In the genomic region with DNA sequence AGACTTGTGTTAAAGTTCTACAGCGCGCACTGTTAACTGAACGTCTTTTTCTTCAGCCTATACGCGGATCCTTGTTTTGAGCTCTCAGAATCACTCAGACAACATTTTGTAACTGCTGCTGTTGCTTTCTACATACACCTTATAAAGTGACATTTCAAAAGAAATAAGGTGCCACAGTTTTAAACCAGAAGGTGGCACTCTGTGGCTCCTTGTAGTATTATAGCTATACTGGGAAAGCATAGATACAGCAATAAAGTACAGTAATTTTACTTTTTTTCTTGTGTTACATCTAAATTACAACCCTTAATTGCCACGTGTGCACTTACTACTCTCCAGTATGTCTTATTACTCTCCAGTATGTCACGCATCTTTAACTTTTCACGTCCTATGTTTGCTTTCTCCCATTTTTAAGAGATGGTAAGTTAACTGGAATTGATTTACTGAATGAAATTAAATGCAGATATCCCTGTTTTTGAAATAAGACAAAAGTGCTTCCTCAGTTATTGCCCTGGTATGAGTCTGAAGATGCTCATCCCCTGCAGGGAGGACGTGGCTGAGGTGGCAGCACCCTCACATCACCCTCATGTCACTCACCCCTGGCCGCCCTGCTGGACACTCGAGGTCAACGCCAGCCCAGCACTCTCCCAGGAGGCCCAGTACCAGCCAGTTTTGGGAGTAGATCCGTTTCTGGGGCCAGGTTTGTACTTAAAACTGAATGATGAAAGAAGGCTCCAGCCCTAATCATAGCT, we compare ENCODE assay signal across 1 cellular context.
TF ChIP-seq lines count a peak whose summit lies in the region.

No MANE protein-coding gene starts in this region.

TF ChIP-seq in K562, 482 proteins besides CTCF, POLR2A, EP300 and RAD21 (continued from another document and continues in another):
- TF ChIP-seq, protein P1, sequence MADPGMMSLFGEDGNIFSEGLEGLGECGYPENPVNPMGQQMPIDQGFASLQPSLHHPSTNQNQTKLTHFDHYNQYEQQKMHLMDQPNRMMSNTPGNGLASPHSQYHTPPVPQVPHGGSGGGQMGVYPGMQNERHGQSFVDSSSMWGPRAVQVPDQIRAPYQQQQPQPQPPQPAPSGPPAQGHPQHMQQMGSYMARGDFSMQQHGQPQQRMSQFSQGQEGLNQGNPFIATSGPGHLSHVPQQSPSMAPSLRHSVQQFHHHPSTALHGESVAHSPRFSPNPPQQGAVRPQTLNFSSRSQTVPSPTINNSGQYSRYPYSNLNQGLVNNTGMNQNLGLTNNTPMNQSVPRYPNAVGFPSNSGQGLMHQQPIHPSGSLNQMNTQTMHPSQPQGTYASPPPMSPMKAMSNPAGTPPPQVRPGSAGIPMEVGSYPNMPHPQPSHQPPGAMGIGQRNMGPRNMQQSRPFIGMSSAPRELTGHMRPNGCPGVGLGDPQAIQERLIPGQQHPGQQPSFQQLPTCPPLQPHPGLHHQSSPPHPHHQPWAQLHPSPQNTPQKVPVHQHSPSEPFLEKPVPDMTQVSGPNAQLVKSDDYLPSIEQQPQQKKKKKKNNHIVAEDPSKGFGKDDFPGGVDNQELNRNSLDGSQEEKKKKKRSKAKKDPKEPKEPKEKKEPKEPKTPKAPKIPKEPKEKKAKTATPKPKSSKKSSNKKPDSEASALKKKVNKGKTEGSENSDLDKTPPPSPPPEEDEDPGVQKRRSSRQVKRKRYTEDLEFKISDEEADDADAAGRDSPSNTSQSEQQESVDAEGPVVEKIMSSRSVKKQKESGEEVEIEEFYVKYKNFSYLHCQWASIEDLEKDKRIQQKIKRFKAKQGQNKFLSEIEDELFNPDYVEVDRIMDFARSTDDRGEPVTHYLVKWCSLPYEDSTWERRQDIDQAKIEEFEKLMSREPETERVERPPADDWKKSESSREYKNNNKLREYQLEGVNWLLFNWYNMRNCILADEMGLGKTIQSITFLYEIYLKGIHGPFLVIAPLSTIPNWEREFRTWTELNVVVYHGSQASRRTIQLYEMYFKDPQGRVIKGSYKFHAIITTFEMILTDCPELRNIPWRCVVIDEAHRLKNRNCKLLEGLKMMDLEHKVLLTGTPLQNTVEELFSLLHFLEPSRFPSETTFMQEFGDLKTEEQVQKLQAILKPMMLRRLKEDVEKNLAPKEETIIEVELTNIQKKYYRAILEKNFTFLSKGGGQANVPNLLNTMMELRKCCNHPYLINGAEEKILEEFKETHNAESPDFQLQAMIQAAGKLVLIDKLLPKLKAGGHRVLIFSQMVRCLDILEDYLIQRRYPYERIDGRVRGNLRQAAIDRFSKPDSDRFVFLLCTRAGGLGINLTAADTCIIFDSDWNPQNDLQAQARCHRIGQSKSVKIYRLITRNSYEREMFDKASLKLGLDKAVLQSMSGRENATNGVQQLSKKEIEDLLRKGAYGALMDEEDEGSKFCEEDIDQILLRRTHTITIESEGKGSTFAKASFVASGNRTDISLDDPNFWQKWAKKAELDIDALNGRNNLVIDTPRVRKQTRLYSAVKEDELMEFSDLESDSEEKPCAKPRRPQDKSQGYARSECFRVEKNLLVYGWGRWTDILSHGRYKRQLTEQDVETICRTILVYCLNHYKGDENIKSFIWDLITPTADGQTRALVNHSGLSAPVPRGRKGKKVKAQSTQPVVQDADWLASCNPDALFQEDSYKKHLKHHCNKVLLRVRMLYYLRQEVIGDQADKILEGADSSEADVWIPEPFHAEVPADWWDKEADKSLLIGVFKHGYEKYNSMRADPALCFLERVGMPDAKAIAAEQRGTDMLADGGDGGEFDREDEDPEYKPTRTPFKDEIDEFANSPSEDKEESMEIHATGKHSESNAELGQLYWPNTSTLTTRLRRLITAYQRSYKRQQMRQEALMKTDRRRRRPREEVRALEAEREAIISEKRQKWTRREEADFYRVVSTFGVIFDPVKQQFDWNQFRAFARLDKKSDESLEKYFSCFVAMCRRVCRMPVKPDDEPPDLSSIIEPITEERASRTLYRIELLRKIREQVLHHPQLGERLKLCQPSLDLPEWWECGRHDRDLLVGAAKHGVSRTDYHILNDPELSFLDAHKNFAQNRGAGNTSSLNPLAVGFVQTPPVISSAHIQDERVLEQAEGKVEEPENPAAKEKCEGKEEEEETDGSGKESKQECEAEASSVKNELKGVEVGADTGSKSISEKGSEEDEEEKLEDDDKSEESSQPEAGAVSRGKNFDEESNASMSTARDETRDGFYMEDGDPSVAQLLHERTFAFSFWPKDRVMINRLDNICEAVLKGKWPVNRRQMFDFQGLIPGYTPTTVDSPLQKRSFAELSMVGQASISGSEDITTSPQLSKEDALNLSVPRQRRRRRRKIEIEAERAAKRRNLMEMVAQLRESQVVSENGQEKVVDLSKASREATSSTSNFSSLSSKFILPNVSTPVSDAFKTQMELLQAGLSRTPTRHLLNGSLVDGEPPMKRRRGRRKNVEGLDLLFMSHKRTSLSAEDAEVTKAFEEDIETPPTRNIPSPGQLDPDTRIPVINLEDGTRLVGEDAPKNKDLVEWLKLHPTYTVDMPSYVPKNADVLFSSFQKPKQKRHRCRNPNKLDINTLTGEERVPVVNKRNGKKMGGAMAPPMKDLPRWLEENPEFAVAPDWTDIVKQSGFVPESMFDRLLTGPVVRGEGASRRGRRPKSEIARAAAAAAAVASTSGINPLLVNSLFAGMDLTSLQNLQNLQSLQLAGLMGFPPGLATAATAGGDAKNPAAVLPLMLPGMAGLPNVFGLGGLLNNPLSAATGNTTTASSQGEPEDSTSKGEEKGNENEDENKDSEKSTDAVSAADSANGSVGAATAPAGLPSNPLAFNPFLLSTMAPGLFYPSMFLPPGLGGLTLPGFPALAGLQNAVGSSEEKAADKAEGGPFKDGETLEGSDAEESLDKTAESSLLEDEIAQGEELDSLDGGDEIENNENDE (IDR thresholded peaks at IDR 0.05; ENCODE audit: low read depth, low read length) = no peak
- TF ChIP-seq TOE1 (IDR thresholded peaks at IDR 0.05; ENCODE audit: borderline replicate concordance) (no peak), TOE1 (CRISPR knock-in tag; IDR thresholded peaks at IDR 0.05; ENCODE audit: borderline replicate concordance, low read depth) (no peak), KDM2B (CRISPR knock-in tag; IDR thresholded peaks at IDR 0.05) (no peak), YBX1 (IDR thresholded peaks at IDR 0.05) (no peak), PCBP2 (IDR thresholded peaks at IDR 0.05; ENCODE audit: low read depth, low read length, poor library complexity, severe bottlenecking) (no peak), SUPT5H (IDR thresholded peaks at IDR 0.05) (peak; percentile 40; the same call in 1 of the 2 replicates), HDAC3 (IDR thresholded peaks at IDR 0.05; ENCODE audit: borderline replicate concordance, partially characterized antibody) (no peak), MTA3 (IDR thresholded peaks at IDR 0.05; ENCODE audit: borderline replicate concordance) (0 out of 2 replicates have a peak, but pooled peaks have one; percentile 21), CREM (IDR thresholded peaks at IDR 0.05; ENCODE audit: low read depth) (peak; percentile 14; the same call in 1 of the 2 replicates), CXXC5 (CRISPR knock-in tag; IDR thresholded peaks at IDR 0.05) (0 out of 2 replicates have a peak, but pooled peaks have one; percentile 12), BCOR (IDR thresholded peaks at IDR 0.05) (no peak), MIER1 (IDR thresholded peaks at IDR 0.05; ENCODE audit: low read depth) (no peak), NUFIP1 (IDR thresholded peaks at IDR 0.05; ENCODE audit: partially characterized antibody) (no peak), ZNF146 (CRISPR knock-in tag; IDR thresholded peaks at IDR 0.05; ENCODE audit: unreplicated experiment) (no peak), ZNF124 (CRISPR knock-in tag; IDR thresholded peaks at IDR 0.05) (no peak), WHSC1 (IDR thresholded peaks at IDR 0.05; ENCODE audit: low read length) (no peak)
- TF ChIP-seq, protein P2, sequence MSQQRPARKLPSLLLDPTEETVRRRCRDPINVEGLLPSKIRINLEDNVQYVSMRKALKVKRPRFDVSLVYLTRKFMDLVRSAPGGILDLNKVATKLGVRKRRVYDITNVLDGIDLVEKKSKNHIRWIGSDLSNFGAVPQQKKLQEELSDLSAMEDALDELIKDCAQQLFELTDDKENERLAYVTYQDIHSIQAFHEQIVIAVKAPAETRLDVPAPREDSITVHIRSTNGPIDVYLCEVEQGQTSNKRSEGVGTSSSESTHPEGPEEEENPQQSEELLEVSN (IDR thresholded peaks at IDR 0.05; ENCODE audit: borderline replicate concordance in 1 of 2, extremely low read depth in 1 of 2, insufficient read depth in 1 of 2, insufficient read length in 1 of 2, low read depth in 1 of 2, low read length in 1 of 2, poor library complexity in 1 of 2, severe bottlenecking in 1 of 2) = no peak
- TF ChIP-seq, protein P3, sequence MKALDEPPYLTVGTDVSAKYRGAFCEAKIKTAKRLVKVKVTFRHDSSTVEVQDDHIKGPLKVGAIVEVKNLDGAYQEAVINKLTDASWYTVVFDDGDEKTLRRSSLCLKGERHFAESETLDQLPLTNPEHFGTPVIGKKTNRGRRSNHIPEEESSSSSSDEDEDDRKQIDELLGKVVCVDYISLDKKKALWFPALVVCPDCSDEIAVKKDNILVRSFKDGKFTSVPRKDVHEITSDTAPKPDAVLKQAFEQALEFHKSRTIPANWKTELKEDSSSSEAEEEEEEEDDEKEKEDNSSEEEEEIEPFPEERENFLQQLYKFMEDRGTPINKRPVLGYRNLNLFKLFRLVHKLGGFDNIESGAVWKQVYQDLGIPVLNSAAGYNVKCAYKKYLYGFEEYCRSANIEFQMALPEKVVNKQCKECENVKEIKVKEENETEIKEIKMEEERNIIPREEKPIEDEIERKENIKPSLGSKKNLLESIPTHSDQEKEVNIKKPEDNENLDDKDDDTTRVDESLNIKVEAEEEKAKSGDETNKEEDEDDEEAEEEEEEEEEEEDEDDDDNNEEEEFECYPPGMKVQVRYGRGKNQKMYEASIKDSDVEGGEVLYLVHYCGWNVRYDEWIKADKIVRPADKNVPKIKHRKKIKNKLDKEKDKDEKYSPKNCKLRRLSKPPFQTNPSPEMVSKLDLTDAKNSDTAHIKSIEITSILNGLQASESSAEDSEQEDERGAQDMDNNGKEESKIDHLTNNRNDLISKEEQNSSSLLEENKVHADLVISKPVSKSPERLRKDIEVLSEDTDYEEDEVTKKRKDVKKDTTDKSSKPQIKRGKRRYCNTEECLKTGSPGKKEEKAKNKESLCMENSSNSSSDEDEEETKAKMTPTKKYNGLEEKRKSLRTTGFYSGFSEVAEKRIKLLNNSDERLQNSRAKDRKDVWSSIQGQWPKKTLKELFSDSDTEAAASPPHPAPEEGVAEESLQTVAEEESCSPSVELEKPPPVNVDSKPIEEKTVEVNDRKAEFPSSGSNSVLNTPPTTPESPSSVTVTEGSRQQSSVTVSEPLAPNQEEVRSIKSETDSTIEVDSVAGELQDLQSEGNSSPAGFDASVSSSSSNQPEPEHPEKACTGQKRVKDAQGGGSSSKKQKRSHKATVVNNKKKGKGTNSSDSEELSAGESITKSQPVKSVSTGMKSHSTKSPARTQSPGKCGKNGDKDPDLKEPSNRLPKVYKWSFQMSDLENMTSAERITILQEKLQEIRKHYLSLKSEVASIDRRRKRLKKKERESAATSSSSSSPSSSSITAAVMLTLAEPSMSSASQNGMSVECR (CRISPR knock-in tag; IDR thresholded peaks at IDR 0.05) = no peak
- TF ChIP-seq, protein P4, sequence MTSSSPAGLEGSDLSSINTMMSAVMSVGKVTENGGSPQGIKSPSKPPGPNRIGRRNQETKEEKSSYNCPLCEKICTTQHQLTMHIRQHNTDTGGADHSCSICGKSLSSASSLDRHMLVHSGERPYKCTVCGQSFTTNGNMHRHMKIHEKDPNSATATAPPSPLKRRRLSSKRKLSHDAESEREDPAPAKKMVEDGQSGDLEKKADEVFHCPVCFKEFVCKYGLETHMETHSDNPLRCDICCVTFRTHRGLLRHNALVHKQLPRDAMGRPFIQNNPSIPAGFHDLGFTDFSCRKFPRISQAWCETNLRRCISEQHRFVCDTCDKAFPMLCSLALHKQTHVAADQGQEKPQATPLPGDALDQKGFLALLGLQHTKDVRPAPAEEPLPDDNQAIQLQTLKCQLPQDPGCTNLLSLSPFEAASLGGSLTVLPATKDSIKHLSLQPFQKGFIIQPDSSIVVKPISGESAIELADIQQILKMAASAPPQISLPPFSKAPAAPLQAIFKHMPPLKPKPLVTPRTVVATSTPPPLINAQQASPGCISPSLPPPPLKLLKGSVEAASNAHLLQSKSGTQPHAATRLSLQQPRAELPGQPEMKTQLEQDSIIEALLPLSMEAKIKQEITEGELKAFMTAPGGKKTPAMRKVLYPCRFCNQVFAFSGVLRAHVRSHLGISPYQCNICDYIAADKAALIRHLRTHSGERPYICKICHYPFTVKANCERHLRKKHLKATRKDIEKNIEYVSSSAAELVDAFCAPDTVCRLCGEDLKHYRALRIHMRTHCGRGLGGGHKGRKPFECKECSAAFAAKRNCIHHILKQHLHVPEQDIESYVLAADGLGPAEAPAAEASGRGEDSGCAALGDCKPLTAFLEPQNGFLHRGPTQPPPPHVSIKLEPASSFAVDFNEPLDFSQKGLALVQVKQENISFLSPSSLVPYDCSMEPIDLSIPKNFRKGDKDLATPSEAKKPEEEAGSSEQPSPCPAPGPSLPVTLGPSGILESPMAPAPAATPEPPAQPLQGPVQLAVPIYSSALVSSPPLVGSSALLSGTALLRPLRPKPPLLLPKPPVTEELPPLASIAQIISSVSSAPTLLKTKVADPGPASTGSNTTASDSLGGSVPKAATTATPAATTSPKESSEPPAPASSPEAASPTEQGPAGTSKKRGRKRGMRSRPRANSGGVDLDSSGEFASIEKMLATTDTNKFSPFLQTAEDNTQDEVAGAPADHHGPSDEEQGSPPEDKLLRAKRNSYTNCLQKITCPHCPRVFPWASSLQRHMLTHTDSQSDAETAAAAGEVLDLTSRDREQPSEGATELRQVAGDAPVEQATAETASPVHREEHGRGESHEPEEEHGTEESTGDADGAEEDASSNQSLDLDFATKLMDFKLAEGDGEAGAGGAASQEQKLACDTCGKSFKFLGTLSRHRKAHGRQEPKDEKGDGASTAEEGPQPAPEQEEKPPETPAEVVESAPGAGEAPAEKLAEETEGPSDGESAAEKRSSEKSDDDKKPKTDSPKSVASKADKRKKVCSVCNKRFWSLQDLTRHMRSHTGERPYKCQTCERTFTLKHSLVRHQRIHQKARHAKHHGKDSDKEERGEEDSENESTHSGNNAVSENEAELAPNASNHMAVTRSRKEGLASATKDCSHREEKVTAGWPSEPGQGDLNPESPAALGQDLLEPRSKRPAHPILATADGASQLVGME (CRISPR knock-in tag; IDR thresholded peaks at IDR 0.05) = no peak
- TF ChIP-seq, protein P5, sequence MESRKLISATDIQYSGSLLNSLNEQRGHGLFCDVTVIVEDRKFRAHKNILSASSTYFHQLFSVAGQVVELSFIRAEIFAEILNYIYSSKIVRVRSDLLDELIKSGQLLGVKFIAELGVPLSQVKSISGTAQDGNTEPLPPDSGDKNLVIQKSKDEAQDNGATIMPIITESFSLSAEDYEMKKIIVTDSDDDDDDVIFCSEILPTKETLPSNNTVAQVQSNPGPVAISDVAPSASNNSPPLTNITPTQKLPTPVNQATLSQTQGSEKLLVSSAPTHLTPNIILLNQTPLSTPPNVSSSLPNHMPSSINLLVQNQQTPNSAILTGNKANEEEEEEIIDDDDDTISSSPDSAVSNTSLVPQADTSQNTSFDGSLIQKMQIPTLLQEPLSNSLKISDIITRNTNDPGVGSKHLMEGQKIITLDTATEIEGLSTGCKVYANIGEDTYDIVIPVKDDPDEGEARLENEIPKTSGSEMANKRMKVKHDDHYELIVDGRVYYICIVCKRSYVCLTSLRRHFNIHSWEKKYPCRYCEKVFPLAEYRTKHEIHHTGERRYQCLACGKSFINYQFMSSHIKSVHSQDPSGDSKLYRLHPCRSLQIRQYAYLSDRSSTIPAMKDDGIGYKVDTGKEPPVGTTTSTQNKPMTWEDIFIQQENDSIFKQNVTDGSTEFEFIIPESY (CRISPR knock-in tag; IDR thresholded peaks at IDR 0.05) = peak; percentile 100
- TF ChIP-seq, protein P6, sequence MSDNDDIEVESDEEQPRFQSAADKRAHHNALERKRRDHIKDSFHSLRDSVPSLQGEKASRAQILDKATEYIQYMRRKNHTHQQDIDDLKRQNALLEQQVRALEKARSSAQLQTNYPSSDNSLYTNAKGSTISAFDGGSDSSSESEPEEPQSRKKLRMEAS (CRISPR knock-in tag; IDR thresholded peaks at IDR 0.05) = no peak
